In the genomic region with DNA sequence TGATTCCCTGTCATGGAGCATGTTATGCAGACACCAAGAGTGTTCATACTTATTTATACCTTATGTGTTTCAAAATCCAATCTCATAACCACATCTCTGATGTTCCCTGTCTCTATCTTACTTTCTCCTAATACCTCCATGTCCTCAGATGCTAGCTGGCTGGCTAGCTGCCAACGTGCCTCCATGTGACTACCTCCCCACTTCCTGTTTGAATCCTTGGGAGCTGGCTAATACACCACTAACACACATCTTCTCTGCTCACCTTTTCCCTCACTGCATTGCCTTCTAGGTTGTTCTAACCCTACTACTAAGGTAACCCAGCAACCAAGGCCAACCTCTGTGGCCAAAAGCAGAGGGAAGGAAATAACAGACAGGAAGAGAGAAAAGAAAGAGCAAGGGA, we compare ENCODE assay signal across 13 cellular contexts. TPM values are rescaled to one million over a fixed set of nuclear protein-coding genes. Genes with fewer than 3 reads are reported as not detected.
DNase-seq lines count a peak whose midpoint lies in the region; TF ChIP-seq lines count a peak whose summit lies in the region.
"Had no signal": no experiment of that assay in that cellular context is flagged by ENCODE, and none has a peak within 500 bp of the region (broad histone marks: within the 10 kb centered on the region; RNA-seq: fewer than 3 reads in every experiment).

No MANE protein-coding gene starts in this region.

- in situ Hi-C loops in SK-MEL-5 (cut with HindIII; ENCODE audit: low pct_unique_long_range_greater_than_20kb, low sequenced_read_pairs) = no loop called here

- 44 to 68% methylated on average over 1 of the region's 1 CpG for WGBS in sigmoid colon, 2 donors

- H3K27ac ChIP-seq in sigmoid colon = no peak overlapping the region
- H3K27ac ChIP-seq: upper lobe of right lung had no signal

- peaks cover 0 to 3% (median 0%) of the 10 kb centered on the region in 4 donors for H3K36me3 ChIP-seq in sigmoid colon
- H3K36me3 ChIP-seq: upper lobe of right lung had no signal

- no peaks in the 10 kb centered on the region for H3K27me3 ChIP-seq in sigmoid colon
- H3K27me3 ChIP-seq: upper lobe of right lung had no signal

- no peak for TF ChIP-seq POLR2A in sigmoid colon (IDR thresholded peaks at IDR 0.05)

- no peak overlapping the region for H3K4me3 ChIP-seq in sigmoid colon
- H3K4me3 ChIP-seq: upper lobe of right lung had no signal

- peak; percentile 42 for DNase-seq in NCI-H82 (lab: John Stamatoyannopoulos, UW)
- DNase-seq in NCI-H82 treated with DMSO at 0.1 percent for 48 hours (lab: John Stamatoyannopoulos, UW; ENCODE audit: unreplicated experiment) = no peak
- DNase-seq in ELR (ENCODE audit: low read depth) = peak; percentile 41
- peak; percentile 35 for DNase-seq in SK-MEL-5 (ENCODE audit: low read depth, low spot score)
- peak; percentile 77 for DNase-seq in iris pigment epithelial cell (ENCODE audit: low read depth)
- no peak for DNase-seq in sigmoid colon
- no peak for DNase-seq in superior temporal gyrus (ENCODE audit: extremely low spot score)
- no peak for DNase-seq in effector CD8-positive, alpha-beta T cell (lab: John Stamatoyannopoulos, UW)
- DNase-seq: aorta, NCI-H1092, upper lobe of right lung had no signal

- no peak for TF ChIP-seq EP300 in sigmoid colon (IDR thresholded peaks at IDR 0.05)

- H3K4me1 ChIP-seq in sigmoid colon = no peaks in the 10 kb centered on the region
- H3K4me1 ChIP-seq: upper lobe of right lung had no signal

- no peak for TF ChIP-seq CTCF in sigmoid colon (IDR thresholded peaks at IDR 0.05)

- H3K9me3 ChIP-seq in sigmoid colon = peaks cover 0 to 3% (median 0%) of the 10 kb centered on the region in 4 donors
- H3K9me3 ChIP-seq: upper lobe of right lung had no signal

- intact Hi-C loops in sigmoid colon (cut with DNase I) = no loop called here

RNA-seq across cellular contexts. Expression of gene TTC5, which starts 27.3 kb away (rescaled TPM):
- total RNA-seq in SK-MEL-5 (2014; rRNA removed; shearing (Covaris generic)) = 23.3 and 23.9 TPM in 2 replicates
- polyA plus RNA-seq in SK-MEL-5 (2015; cell fraction: cytosol; rRNA removed) = 10.1 and 13.1 TPM in 2 replicates
- 16.3 and 16.7 TPM in 2 replicates for polyA plus RNA-seq in SK-MEL-5 (2015; cell fraction: nucleus; rRNA removed)
- 10 to 100 TPM in 2 of 4 donors, 1 to 10 TPM in 2; 6.8 to 16.3 (median 10.1) TPM for total RNA-seq in sigmoid colon
- 1 to 10 TPM; 3.6 to 6.5 (median 5.3) TPM for polyA plus RNA-seq in sigmoid colon

RNA-seq across cellular contexts. Expression of gene OR11H4, which starts 39.3 kb away (rescaled TPM):
- not detected in 2 replicates for total RNA-seq in SK-MEL-5 (2014; rRNA removed; shearing (Covaris generic))
- not detected in 2 replicates for polyA plus RNA-seq in SK-MEL-5 (2015; cell fraction: cytosol; rRNA removed)
- not detected in 2 replicates for polyA plus RNA-seq in SK-MEL-5 (2015; cell fraction: nucleus; rRNA removed)
- not detected for total RNA-seq in sigmoid colon
- not detected for polyA plus RNA-seq in sigmoid colon
- total RNA-seq: aorta, left lobe of liver, osteocyte, upper lobe of right lung had no signal
- polyA plus RNA-seq: aorta had no signal

RNA-seq across cellular contexts. Expression of gene OR11H7, which starts 49.6 kb away (rescaled TPM):
- total RNA-seq in SK-MEL-5 (2014; rRNA removed; shearing (Covaris generic)) = not detected in 2 replicates
- polyA plus RNA-seq in SK-MEL-5 (2015; cell fraction: cytosol; rRNA removed) = not detected in 2 replicates
- not detected in 2 replicates for polyA plus RNA-seq in SK-MEL-5 (2015; cell fraction: nucleus; rRNA removed)
- total RNA-seq in sigmoid colon = not detected
- not detected for polyA plus RNA-seq in sigmoid colon
- total RNA-seq: aorta, left lobe of liver, osteocyte, upper lobe of right lung had no signal
- polyA plus RNA-seq: aorta had no signal

RNA-seq across cellular contexts. Expression of gene CCNB1IP1, which starts 54.7 kb away (rescaled TPM):
- 81.2 and 82.5 TPM in 2 replicates for total RNA-seq in SK-MEL-5 (2014; rRNA removed; shearing (Covaris generic))
- 48.3 and 53.1 TPM in 2 replicates for polyA plus RNA-seq in SK-MEL-5 (2015; cell fraction: cytosol; rRNA removed)
- 75.8 and 148 TPM in 2 replicates for polyA plus RNA-seq in SK-MEL-5 (2015; cell fraction: nucleus; rRNA removed)
- total RNA-seq in sigmoid colon = 10 to 100 TPM; 43.2 to 55.8 (median 44.4) TPM
- 10 to 100 TPM; 31.2 to 54.1 (median 44.4) TPM for polyA plus RNA-seq in sigmoid colon

RNA-seq across cellular contexts. Expression of gene OR11H6, which starts 54.9 kb away (rescaled TPM):
- total RNA-seq in SK-MEL-5 (2014; rRNA removed; shearing (Covaris generic)) = not detected in 2 replicates
- polyA plus RNA-seq in SK-MEL-5 (2015; cell fraction: cytosol; rRNA removed) = not detected in 2 replicates
- polyA plus RNA-seq in SK-MEL-5 (2015; cell fraction: nucleus; rRNA removed) = not detected in 2 replicates
- total RNA-seq in sigmoid colon = not detected
- not detected for polyA plus RNA-seq in sigmoid colon
- total RNA-seq: aorta, left lobe of liver, osteocyte, upper lobe of right lung had no signal
- polyA plus RNA-seq: aorta had no signal

Comparison
In these comparisons a context has a peak if more than half of its experiments do, and no peak if none do; other contexts are left out.
1. DNase-seq: peak in NCI-H82 (single experiment), ELR (single experiment), SK-MEL-5 (single experiment) and iris pigment epithelial cell (single experiment); none in NCI-H82 treated with DMSO at 0.1 percent for 48 hours (single experiment), sigmoid colon (single experiment), superior temporal gyrus (single experiment) and effector CD8-positive, alpha-beta T cell (single experiment).